19 cellular contexts compared by ENCODE assay signal in the genomic region with DNA sequence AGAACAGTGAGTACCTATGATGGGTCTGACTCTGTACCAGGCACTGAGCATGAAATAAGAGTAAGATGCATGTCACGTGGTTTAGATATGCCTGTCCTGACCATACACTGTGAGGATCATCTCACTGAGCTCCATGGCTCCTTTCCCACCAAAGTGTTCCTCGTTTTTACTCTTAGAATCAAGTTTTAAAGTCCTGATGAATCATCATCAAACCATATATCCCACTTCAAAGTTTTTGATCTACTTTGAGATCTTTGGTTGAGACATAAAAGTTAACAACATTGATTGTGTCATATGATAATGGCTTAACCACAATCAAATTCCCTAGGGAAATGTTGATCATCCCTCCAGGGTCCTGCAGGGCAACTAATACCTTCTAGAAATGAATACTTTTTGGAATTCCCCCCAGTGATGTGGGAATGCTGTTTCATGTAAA. TPM values are rescaled to one million over a fixed set of nuclear protein-coding genes. Genes with fewer than 3 reads are reported as not detected.
A peak's percentile ranks its signal among the peaks of the same experiment; 100 is the strongest.
DNase-seq lines count a peak whose midpoint lies in the region; ATAC-seq, FAIRE-seq and TF ChIP-seq lines count a peak whose summit lies in the region.
"Had no signal": no experiment of that assay in that cellular context is flagged by ENCODE, and none has a peak within 500 bp of the region (broad histone marks: within the 10 kb centered on the region; RNA-seq: fewer than 3 reads in every experiment).

No MANE protein-coding gene starts in this region.

- DNase-seq in left ventricle myocardium inferior (no peak), left cardiac atrium (no peak), RCC 7860 (ENCODE audit: low spot score) (peak; percentile 7), fibroblast of villous mesenchyme (ENCODE audit: low read depth) (peak; percentile 42), MG63 (no peak), anterior cingulate cortex (lab: John Stamatoyannopoulos, UW) (no peak), foreskin fibroblast (no peak)
- DNase-seq: Caco-2; dorsolateral prefrontal cortex; esophagus squamous epithelium; Karpas-422; NCI-H510A treated with DMSO at 0.1 percent for 48 hours; stimulated activated CD4-positive, alpha-beta T cell treated with anti-CD3 and anti-CD28 coated beads, Interleukin-12 subunit alpha, Interleukin-12 subunit beta, amount 100 ng/mL, for 4 hours; stomach; uterus had no signal

- ATAC-seq in left cardiac atrium (no peak), GM21423 (IDR thresholded peaks at IDR 0.05; ENCODE audit: unreplicated experiment) (no peak)
- ATAC-seq: left lobe of liver had no signal

- peak overlapping the region; percentile 76 for H3K27ac ChIP-seq in left ventricle myocardium inferior (replicated peaks)
- H3K27ac ChIP-seq: dorsolateral prefrontal cortex, VCaP had no signal

- TF ChIP-seq CTCF in left ventricle myocardium inferior (IDR thresholded peaks at IDR 0.05; ENCODE audit: borderline replicate concordance) (no peak), fibroblast of villous mesenchyme (IDR thresholded peaks at IDR 0.05; ENCODE audit: insufficient read depth, low read depth, low read length) (no peak), foreskin fibroblast (IDR thresholded peaks at IDR 0.05; ENCODE audit: low read depth, low read length) (no peak)

- H3K36me3 ChIP-seq in left ventricle myocardium inferior (no peaks in the 10 kb centered on the region), MG63 (no peaks in the 10 kb centered on the region)
- H3K36me3 ChIP-seq: breast epithelium, esophagus squamous epithelium, stomach, uterus had no signal

- no peak overlapping the region for H3K4me3 ChIP-seq in left ventricle myocardium inferior
- no peak overlapping the region for H3K4me3 ChIP-seq in fibroblast of villous mesenchyme (ENCODE audit: low read depth, low read length)
- H3K4me3 ChIP-seq in MG63, result no peak overlapping the region
- no peak overlapping the region for H3K4me3 ChIP-seq in foreskin fibroblast (ENCODE audit: low read depth in 1 of 2, low read length in 2 of 2)
- H3K4me3 ChIP-seq: breast epithelium, dorsolateral prefrontal cortex, esophagus squamous epithelium, stomach, uterus had no signal

- H3K4me1 ChIP-seq in left ventricle myocardium inferior, result peaks cover 62% of the 10 kb centered on the region
- H3K4me1 ChIP-seq: breast epithelium, Caco-2 had no signal

- H3K9me3 ChIP-seq in left ventricle myocardium inferior (replicated peaks) (peaks cover 6% of the 10 kb centered on the region), MG63 (0 out of 2 replicates have a peak, but pooled peaks cover 3% of the 10 kb centered on the region)
- H3K9me3 ChIP-seq: breast epithelium, Caco-2, esophagus squamous epithelium, stomach, uterus had no signal

- no peaks in the 10 kb centered on the region for H3K27me3 ChIP-seq in left ventricle myocardium inferior (ENCODE audit: low read depth)
- H3K27me3 ChIP-seq in MG63, result no peaks in the 10 kb centered on the region
- H3K27me3 ChIP-seq: breast epithelium, uterus had no signal

- intact Hi-C loops in left ventricle myocardium inferior (cut with micrococcal nuclease), result no loop called here
- intact Hi-C loops in left cardiac atrium (cut with DNase I), result no loop called here

- FAIRE-seq in RCC 7860 (lab: Jason Lieb, UNC), result peak; percentile 36

RNA-seq across cellular contexts. Expression of a gene that starts 12.8 kb away (rescaled TPM):
- total RNA-seq in left ventricle myocardium inferior (45.3 TPM), left cardiac atrium (10 to 100 TPM; 52.7 to 68.5 TPM), fibroblast of villous mesenchyme (80.2 and 95.0 TPM in 2 replicates)
- total RNA-seq in MG63 (2014; rRNA removed; shearing (Covaris generic); ENCODE audit: low replicate concordance), result 69.8 and 70.5 TPM in 2 replicates

Comparison
In these comparisons a context has a peak if more than half of its experiments do, and no peak if none do; other contexts are left out.
1. DNase-seq: peak in RCC 7860 (single experiment) and fibroblast of villous mesenchyme (single experiment); none in left ventricle myocardium inferior (single experiment), left cardiac atrium (single experiment), MG63 (single experiment), anterior cingulate cortex (0 of 58) and foreskin fibroblast (0 of 2).